17 cellular contexts compared by ENCODE assay signal in genomic region chr5:115343855-115344254, GRCh38. TPM values are rescaled to one million over a fixed set of nuclear protein-coding genes. Genes with fewer than 3 reads are reported as not detected.
DNase-seq lines count a peak whose midpoint lies in the region; ATAC-seq and TF ChIP-seq lines count a peak whose summit lies in the region.
"Had no signal": no experiment of that assay in that cellular context is flagged by ENCODE, and none has a peak within 500 bp of the region (broad histone marks: within the 10 kb centered on the region; RNA-seq: fewer than 3 reads in every experiment).

No MANE protein-coding gene starts in this region.

- TF ChIP-seq RAD21 in liver (IDR thresholded peaks at IDR 0.05) = no peak

- H3K27me3 ChIP-seq in liver (ENCODE audit: control insufficient read depth in 4 of 4, insufficient read depth in 4 of 4, low read length in 3 of 4) (no peaks in the 10 kb centered on the region), WERI-Rb-1 (ENCODE audit: insufficient read depth, low read depth, severe bottlenecking) (no peaks in the 10 kb centered on the region)

- H3K36me3 ChIP-seq in liver (ENCODE audit: control insufficient read depth in 4 of 4, insufficient read depth in 3 of 4, low read depth in 1 of 4, low read length in 3 of 4) (no peaks in the 10 kb centered on the region), WERI-Rb-1 (no peaks in the 10 kb centered on the region)

- no peak for ATAC-seq in HG02763 (IDR thresholded peaks at IDR 0.05; ENCODE audit: unreplicated experiment)
- ATAC-seq: activated T-helper 17 cell treated with anti-CD3 and anti-CD28 coated beads, Interleukin-2, amount 50 U/mL, for 72 hours; left ventricle myocardium superior had no signal

- intact Hi-C loops in Calu3 (cut with micrococcal nuclease; ENCODE audit: unreplicated experiment) = no loop called here

- TF ChIP-seq CTCF in Calu3 (IDR thresholded peaks at IDR 0.05; ENCODE audit: unreplicated experiment) = no peak
- TF ChIP-seq CTCF in cardiac fibroblast (IDR thresholded peaks at IDR 0.05; ENCODE audit: low read depth, low read length) = no peak
- TF ChIP-seq CTCF in liver (IDR thresholded peaks at IDR 0.05; ENCODE audit: low read depth, low read length, missing input control) = no peak
- no peak for TF ChIP-seq CTCF in WERI-Rb-1 (IDR thresholded peaks at IDR 0.05; ENCODE audit: low read depth, low read length)

- H3K27ac ChIP-seq in liver (ENCODE audit: low read depth in 1 of 2, low read length in 2 of 2) (no peak overlapping the region), WERI-Rb-1 (no peak overlapping the region)
- H3K27ac ChIP-seq: SK-N-MC had no signal

- H3K27me3 Mint-ChIP-seq in Calu3 (ENCODE audit: unreplicated experiment) = no peaks in the 10 kb centered on the region

- H3K4me1 Mint-ChIP-seq in Calu3 (ENCODE audit: low read depth, unreplicated experiment) = peaks cover 33% of the 10 kb centered on the region
- H3K4me1 Mint-ChIP-seq: activated T-helper 17 cell treated with anti-CD3 and anti-CD28 coated beads, Interleukin-2, amount 50 U/mL, for 72 hours had no signal

- peaks cover 5% of the 10 kb centered on the region for H3K9me3 Mint-ChIP-seq in Calu3 (ENCODE audit: low read depth, unreplicated experiment)
- H3K9me3 Mint-ChIP-seq: activated T-helper 17 cell treated with anti-CD3 and anti-CD28 coated beads, Interleukin-2, amount 50 U/mL, for 72 hours; CD4-positive, alpha-beta T cell had no signal

- H3K4me1 ChIP-seq in liver (ENCODE audit: control insufficient read depth in 4 of 4, insufficient read depth in 4 of 4, low read length in 3 of 4) = peaks cover 0 to 6% (median 0%) of the 10 kb centered on the region in 4 donors

- H3K4me3 Mint-ChIP-seq in Calu3 (ENCODE audit: low read depth, unreplicated experiment) = no peak overlapping the region
- H3K4me3 Mint-ChIP-seq: activated T-helper 17 cell treated with anti-CD3 and anti-CD28 coated beads, Interleukin-2, amount 50 U/mL, for 72 hours; CD4-positive, alpha-beta T cell had no signal

- H3K36me3 Mint-ChIP-seq in Calu3 (ENCODE audit: insufficient read depth, unreplicated experiment) = no peaks in the 10 kb centered on the region

- CTCF ChIA-PET in Calu3 (lab: Charles Lee) = no interaction called here

- H3K9me3 ChIP-seq in liver (ENCODE audit: control insufficient read depth in 4 of 4, low read length in 3 of 4) (peaks cover 0 to 4% (median 0%) of the 10 kb centered on the region in 4 donors), WERI-Rb-1 (ENCODE audit: severe bottlenecking) (no peaks in the 10 kb centered on the region)

- H3K27ac Mint-ChIP-seq in Calu3 (ENCODE audit: unreplicated experiment) = peak overlapping the region; percentile 3
- H3K27ac Mint-ChIP-seq: activated T-helper 17 cell treated with anti-CD3 and anti-CD28 coated beads, Interleukin-2, amount 50 U/mL, for 72 hours; CD4-positive, alpha-beta T cell had no signal

- H3K4me3 ChIP-seq in cardiac fibroblast (replicated peaks in 1 of 2; ENCODE audit: low read depth in 2 of 2, low read length in 2 of 2) = no peak overlapping the region
- H3K4me3 ChIP-seq in liver (ENCODE audit: low read depth in 1 of 3, low read length in 3 of 3) = no peak overlapping the region
- no peak overlapping the region for H3K4me3 ChIP-seq in WERI-Rb-1 (ENCODE audit: low read depth, low read length)
- H3K4me3 ChIP-seq: SK-N-MC had no signal

- BruUV-seq in Calu3 (replicated peaks; lab: Mats Ljungman, UMichigan) = no TSS peak

- 85% methylated on average over 1 of the region's 1 CpG for WGBS in liver

- no peak overlapping the region for H3K9ac ChIP-seq in liver (ENCODE audit: low read depth in 1 of 2, low read length in 2 of 2)

- DNase-seq in Calu3 (no peak), NCI-H69 (lab: John Stamatoyannopoulos, UW) (peak; percentile 15), cardiac fibroblast (ENCODE audit: low read depth in 2 of 2) (peak; percentile 54 to 84), WERI-Rb-1 (no peak), midbrain (lab: John Stamatoyannopoulos, UW) (no peak)
- no peak for DNase-seq in activated CD4-positive, CD25-positive, alpha-beta regulatory T cell treated with anti-CD3 and anti-CD28 coated beads, Interleukin-2, amount 50 U/mL, for 72 hours
- DNase-seq: CD4-positive, alpha-beta T cell; cerebellar nuclear complex; glutamatergic neuron; left ventricle myocardium superior; NCI-H1436 treated with DMSO at 0.1 percent for 48 hours; NCI-H748 treated with DMSO at 0.1 percent for 48 hours; nucleus accumbens had no signal

TF ChIP-seq in liver, 16 proteins besides CTCF, POLR2A, EP300 and RAD21:
- TF ChIP-seq REST (IDR thresholded peaks at IDR 0.05) (peak; percentile 60), MAX (IDR thresholded peaks at IDR 0.05) (no peak), TAF1 (conservative IDR thresholded peaks at IDR 0.05) (no peak), HNF4A (conservative IDR thresholded peaks at IDR 0.05) (peak in 1 of 2 donors; percentile 33), ATF3 (IDR thresholded peaks at IDR 0.05) (no peak), YY1 (IDR thresholded peaks at IDR 0.05) (no peak), NR2F2 (IDR thresholded peaks at IDR 0.05) (no peak), FOXA2 (IDR thresholded peaks at IDR 0.05) (no peak), EGR1 (IDR thresholded peaks at IDR 0.05; ENCODE audit: low read depth in 2 of 2) (no peak), ZBTB33 (IDR thresholded peaks at IDR 0.05) (no peak), RXRA (IDR thresholded peaks at IDR 0.05) (peak in 1 of 2 donors; percentile 15), JUND (IDR thresholded peaks at IDR 0.05) (peak in 1 of 2 donors; percentile 30), GABPA (IDR thresholded peaks at IDR 0.05 in 1 of 2, conservative IDR thresholded peaks at IDR 0.05 in 1 of 2) (no peak), FOXA1 (IDR thresholded peaks at IDR 0.05) (no peak), HNF4G (IDR thresholded peaks at IDR 0.05) (no peak), SP1 (IDR thresholded peaks at IDR 0.05) (no peak)

RNA-seq across cellular contexts. Expression of gene CCDC112, which starts 47.4 kb away (rescaled TPM):
- 11.2 and 11.3 TPM in 2 replicates for total RNA-seq in Calu3 (2022)
- 1 to 10 TPM; 1.2 to 1.6 TPM for total RNA-seq in liver
- 1 to 10 TPM in 1 of 2 donors, under 1 TPM in 1; 0.75 to 1.1 TPM for polyA plus RNA-seq in liver

Comparison
In these comparisons a context has a peak if more than half of its experiments do, and no peak if none do; other contexts are left out.
1. DNase-seq: peak in NCI-H69 (single experiment) and cardiac fibroblast (2 of 2); none in Calu3 (single experiment), activated CD4-positive, CD25-positive, alpha-beta regulatory T cell treated with anti-CD3 and anti-CD28 coated beads, Interleukin-2, amount 50 U/mL, for 72 hours (single experiment), WERI-Rb-1 (single experiment) and midbrain (single experiment).